Comparison of ENCODE assay signal across 37 cellular contexts in genomic region chr17:48388955-48389764, GRCh38. TPM values are rescaled to one million over a fixed set of nuclear protein-coding genes. Genes with fewer than 3 reads are reported as not detected.
"Had no signal": no experiment of that assay in that cellular context is flagged by ENCODE, and none has a peak within 500 bp of the region (broad histone marks: within the 10 kb centered on the region; RNA-seq: fewer than 3 reads in every experiment).

No MANE protein-coding gene starts in this region.

- H3K27me3 ChIP-seq: adrenal gland, ascending aorta, upper lobe of left lung had no signal

- H3K4me2 ChIP-seq: smooth muscle cell had no signal

- H3K27ac ChIP-seq: adrenal gland, ascending aorta, brain microvascular endothelial cell, lower lobe of right lung, parathyroid adenoma, psoas muscle, upper lobe of left lung had no signal

- ATAC-seq: esophagus mucosa; left lobe of liver; lower lobe of right lung; mucosa of descending colon; psoas muscle; stimulated activated memory B cell treated with anti-CD40 and anti-IgM and Interleukin-4, amounts not matched to agents 10 μg/mL and 1 μg/mL and 100 μg/mL, for 72 hours; stimulated activated naive CD8-positive, alpha-beta T cell treated with anti-CD3 and anti-CD28 coated beads, Interleukin-15, amount 100 ng/mL, for 72 hours had no signal

- H3K27me3 Mint-ChIP-seq: activated CD4-positive, alpha-beta memory T cell treated with anti-CD3 and anti-CD28 coated beads for 36 hours; activated CD4-positive, alpha-beta T cell treated with anti-CD3 and anti-CD28 coated beads, Interleukin-2, amount 10 ng/mL, durations not matched to agents 24 days and 14 days; activated naive CD8-positive, alpha-beta T cell; activated T-cell treated with anti-CD3 and anti-CD28 coated beads, Interleukin-2, amount 50 U/mL, for 24 hours; stimulated activated naive CD8-positive, alpha-beta T cell treated with anti-CD3 and anti-CD28 coated beads, Interleukin-15, amount 100 ng/mL, for 72 hours had no signal

- H3K9ac ChIP-seq: parathyroid adenoma had no signal

- H3K27ac Mint-ChIP-seq: activated CD4-positive, alpha-beta memory T cell treated with anti-CD3 and anti-CD28 coated beads for 36 hours; activated T-cell treated with anti-CD3 and anti-CD28 coated beads, Interleukin-2, amount 50 U/mL, for 24 hours; dendritic cell treated with granulocyte-macrophage colony-stimulating factor and Interleukin-4, amounts not matched to agents 40 ng/mL and 50 ng/mL, for 4 days; endodermal cell; stimulated activated memory B cell treated with anti-CD40 and anti-IgM and Interleukin-4, amounts not matched to agents 10 μg/mL and 1 μg/mL and 100 μg/mL, for 72 hours; stimulated activated naive CD8-positive, alpha-beta T cell treated with anti-CD3 and anti-CD28 coated beads, Interleukin-15, amount 100 ng/mL, for 72 hours; T-helper 1 cell treated with Interleukin-12 subunit alpha and Interleukin-12 subunit beta and Interleukin-4 antibody, amounts not matched to agents 30 μg/mL and 1 μg/mL, for 36 hours had no signal

- H3K36me3 ChIP-seq: adrenal gland, ascending aorta, brain microvascular endothelial cell, lower lobe of right lung, upper lobe of left lung had no signal

- H3K4me3 ChIP-seq: adrenal gland, ascending aorta, lower lobe of right lung, mucosa of descending colon, psoas muscle, smooth muscle cell, upper lobe of left lung had no signal

- H3K4me3 Mint-ChIP-seq: activated CD4-positive, alpha-beta memory T cell treated with anti-CD3 and anti-CD28 coated beads for 36 hours; activated CD4-positive, alpha-beta T cell treated with anti-CD3 and anti-CD28 coated beads, Interleukin-2, amount 10 ng/mL, durations not matched to agents 24 days and 14 days; activated naive CD8-positive, alpha-beta T cell; activated T-cell treated with anti-CD3 and anti-CD28 coated beads, Interleukin-2, amount 50 U/mL, for 24 hours; dendritic cell treated with granulocyte-macrophage colony-stimulating factor and Interleukin-4, amounts not matched to agents 40 ng/mL and 50 ng/mL, for 4 days; endodermal cell; stimulated activated memory B cell treated with anti-CD40 and anti-IgM and Interleukin-4, amounts not matched to agents 10 μg/mL and 1 μg/mL and 100 μg/mL, for 72 hours; stimulated activated naive CD8-positive, alpha-beta T cell treated with anti-CD3 and anti-CD28 coated beads, Interleukin-15, amount 100 ng/mL, for 72 hours; T-helper 1 cell treated with Interleukin-12 subunit alpha and Interleukin-12 subunit beta and Interleukin-4 antibody, amounts not matched to agents 30 μg/mL and 1 μg/mL, for 36 hours had no signal

- H3K36me3 Mint-ChIP-seq: stimulated activated memory B cell treated with anti-CD40 and anti-IgM and Interleukin-4, amounts not matched to agents 10 μg/mL and 1 μg/mL and 100 μg/mL, for 72 hours had no signal

- H3K79me2 ChIP-seq: parathyroid adenoma had no signal

- DNase-seq: activated CD4-positive, alpha-beta memory T cell treated with anti-CD3 and anti-CD28 coated beads for 36 hours; activated CD4-positive, alpha-beta T cell treated with anti-CD3 and anti-CD28 coated beads, Interleukin-2, amount 10 ng/mL, durations not matched to agents 24 days and 14 days; activated CD4-positive, CD25-positive, alpha-beta regulatory T cell treated with anti-CD3 and anti-CD28 coated beads, Interleukin-2, amount 50 U/mL, for 72 hours; activated CD8-positive, alpha-beta memory T cell treated with anti-CD3 and anti-CD28 coated beads, Interleukin-2, amount 50 U/mL, for 4 hours; activated naive CD4-positive, alpha-beta T cell treated with Interleukin-2 at 50 U/mL for 16 hours; activated T-cell treated with anti-CD3 and anti-CD28 coated beads, Interleukin-2, amount 50 U/mL, for 24 hours; adrenal gland; brain microvascular endothelial cell; endodermal cell; foreskin fibroblast; head of caudate nucleus; hypothalamus; kidney glomerular epithelial cell; lower lobe of right lung; mesendoderm; mucosa of descending colon; occipital lobe; psoas muscle; stimulated activated CD4-positive, alpha-beta T cell treated with anti-CD3 and anti-CD28 coated beads, Interleukin-1b, Interleukin-23, amount 100 ng/mL, for 48 hours; stimulated activated CD4-positive, alpha-beta T cell treated with anti-CD3 and anti-CD28 coated beads, Interleukin-4, amount 100 ng/mL, for 4 hours; stimulated activated CD8-positive, alpha-beta memory T cell treated with anti-CD3 and anti-CD28 coated beads, Interleukin-4, amount 100 ng/mL, for 48 hours; stimulated activated naive CD8-positive, alpha-beta T cell treated with anti-CD3 and anti-CD28 coated beads, Interleukin-15, amount 100 ng/mL, for 72 hours; substantia nigra; SW 1271; T1000; upper lobe of left lung had no signal

- H3K9me3 ChIP-seq: adrenal gland, ascending aorta, lower lobe of right lung, mucosa of descending colon, psoas muscle, upper lobe of left lung had no signal

- H3K4me1 ChIP-seq: lower lobe of right lung, parathyroid adenoma, psoas muscle, upper lobe of left lung had no signal

- H3K4me1 Mint-ChIP-seq: stimulated activated memory B cell treated with anti-CD40 and anti-IgM and Interleukin-4, amounts not matched to agents 10 μg/mL and 1 μg/mL and 100 μg/mL, for 72 hours had no signal

- H3K9me3 Mint-ChIP-seq: activated CD4-positive, alpha-beta memory T cell treated with anti-CD3 and anti-CD28 coated beads for 36 hours; activated CD4-positive, alpha-beta T cell treated with anti-CD3 and anti-CD28 coated beads, Interleukin-2, amount 10 ng/mL, durations not matched to agents 24 days and 14 days; activated T-cell treated with anti-CD3 and anti-CD28 coated beads, Interleukin-2, amount 50 U/mL, for 24 hours; dendritic cell treated with granulocyte-macrophage colony-stimulating factor and Interleukin-4, amounts not matched to agents 40 ng/mL and 50 ng/mL, for 4 days; endodermal cell; stimulated activated memory B cell treated with anti-CD40 and anti-IgM and Interleukin-4, amounts not matched to agents 10 μg/mL and 1 μg/mL and 100 μg/mL, for 72 hours; stimulated activated naive CD8-positive, alpha-beta T cell treated with anti-CD3 and anti-CD28 coated beads, Interleukin-15, amount 100 ng/mL, for 72 hours; T-helper 1 cell treated with Interleukin-12 subunit alpha and Interleukin-12 subunit beta and Interleukin-4 antibody, amounts not matched to agents 30 μg/mL and 1 μg/mL, for 36 hours had no signal

- H2AFZ ChIP-seq: parathyroid adenoma had no signal

RNA-seq across cellular contexts. Expression of gene SKAP1, which starts 40.9 kb away (rescaled TPM):
- total RNA-seq: ascending aorta, cardiac septum, chondrocyte, smooth muscle cell had no signal
- polyA plus RNA-seq: smooth muscle cell had no signal
